20 cellular contexts compared by ENCODE assay signal in genomic region chr10:15483215-15483970, GRCh38.
"Had no signal": no experiment of that assay in that cellular context is flagged by ENCODE, and none has a peak within 500 bp of the region (broad histone marks: within the 10 kb centered on the region; RNA-seq: fewer than 3 reads in every experiment).

No MANE protein-coding gene starts in this region.

- H3K36me3 ChIP-seq: gastrocnemius medialis, heart left ventricle, prostate gland, upper lobe of right lung had no signal

- H3K36me3 Mint-ChIP-seq: activated naive CD4-positive, alpha-beta T cell treated with anti-CD3 and anti-CD28 coated beads, Interleukin-2, amount 50 U/mL, for 72 hours; brain; natural killer cell treated with Interleukin-12 subunit alpha and Interleukin-12 subunit beta and Interleukin-15 and Interleukin-18, amount 100 ng/mL, for 72 hours had no signal

- DNase-seq: activated CD4-positive, alpha-beta T cell treated with anti-CD3 and anti-CD28 coated beads, Interleukin-2, amount 10 ng/mL, durations not matched to agents 7 days and 5 days; activated CD4-positive, CD25-positive, alpha-beta regulatory T cell; activated CD8-positive, alpha-beta memory T cell treated with anti-CD3 and anti-CD28 coated beads, Interleukin-2, amount 50 U/mL, for 48 hours; activated gamma-delta T cell; activated T-cell treated with anti-CD3 and anti-CD28 coated beads, Interleukin-2, amount 50 U/mL, for 72 hours; amniotic stem cell; cortex of kidney; effector CD8-positive, alpha-beta T cell; gastrocnemius medialis; heart left ventricle; mammary epithelial cell; right cardiac atrium; stimulated activated naive CD8-positive, alpha-beta T cell treated with anti-CD3 and anti-CD28 coated beads, Interleukin-15, Interleukin-2, amounts not matched to agents 100 U/mL and 50 U/mL, for 24 hours; upper lobe of right lung had no signal

- H3K4me1 Mint-ChIP-seq: activated CD4-positive, alpha-beta T cell treated with anti-CD3 and anti-CD28 coated beads, Interleukin-2, amount 10 ng/mL, durations not matched to agents 7 days and 5 days; central memory CD8-positive, alpha-beta T cell had no signal

- H3K27ac Mint-ChIP-seq: activated CD4-positive, alpha-beta T cell treated with anti-CD3 and anti-CD28 coated beads, Interleukin-2, amount 10 ng/mL, durations not matched to agents 7 days and 5 days; activated naive CD4-positive, alpha-beta T cell treated with anti-CD3 and anti-CD28 coated beads, Interleukin-2, amount 50 U/mL, for 72 hours; activated T-cell treated with anti-CD3 and anti-CD28 coated beads, Interleukin-2, amount 50 U/mL, for 72 hours; brain; natural killer cell treated with Interleukin-12 subunit alpha and Interleukin-12 subunit beta and Interleukin-15 and Interleukin-18, amount 100 ng/mL, for 72 hours had no signal

- H3K4me3 Mint-ChIP-seq: activated CD4-positive, alpha-beta T cell treated with anti-CD3 and anti-CD28 coated beads, Interleukin-2, amount 10 ng/mL, durations not matched to agents 7 days and 5 days; activated T-cell treated with anti-CD3 and anti-CD28 coated beads, Interleukin-2, amount 50 U/mL, for 72 hours; brain; central memory CD8-positive, alpha-beta T cell; natural killer cell treated with Interleukin-12 subunit alpha and Interleukin-12 subunit beta and Interleukin-15 and Interleukin-18, amount 100 ng/mL, for 72 hours had no signal

- H3K4me3 ChIP-seq: gastrocnemius medialis, heart left ventricle, prostate gland, smooth muscle cell, upper lobe of right lung had no signal

- H3K9me3 Mint-ChIP-seq: activated CD4-positive, alpha-beta T cell treated with anti-CD3 and anti-CD28 coated beads, Interleukin-2, amount 10 ng/mL, durations not matched to agents 7 days and 5 days; activated naive CD4-positive, alpha-beta T cell treated with anti-CD3 and anti-CD28 coated beads, Interleukin-2, amount 50 U/mL, for 72 hours; activated T-cell treated with anti-CD3 and anti-CD28 coated beads, Interleukin-2, amount 50 U/mL, for 72 hours; brain; central memory CD8-positive, alpha-beta T cell; natural killer cell treated with Interleukin-12 subunit alpha and Interleukin-12 subunit beta and Interleukin-15 and Interleukin-18, amount 100 ng/mL, for 72 hours had no signal

- H3K9me3 ChIP-seq: gastrocnemius medialis, prostate gland, upper lobe of right lung had no signal

- H3K27ac ChIP-seq: gastrocnemius medialis, heart left ventricle, prostate gland, upper lobe of right lung had no signal

- H3K4me1 ChIP-seq: gastrocnemius medialis, prostate gland had no signal

- H3K27me3 ChIP-seq: gastrocnemius medialis, upper lobe of right lung had no signal
